Comparison of ENCODE assay signal across 18 cellular contexts in genomic region chr2:105447476-105447875, GRCh38. TPM values are rescaled to one million over a fixed set of nuclear protein-coding genes. Genes with fewer than 3 reads are reported as not detected.
DNase-seq lines count a peak whose midpoint lies in the region; FAIRE-seq and TF ChIP-seq lines count a peak whose summit lies in the region.
"Had no signal": no experiment of that assay in that cellular context is flagged by ENCODE, and none has a peak within 500 bp of the region (broad histone marks: within the 10 kb centered on the region; RNA-seq: fewer than 3 reads in every experiment).

No MANE protein-coding gene starts in this region.

- no peaks in the 10 kb centered on the region for H3K9me3 Mint-ChIP-seq in astrocyte (ENCODE audit: unreplicated experiment)
- H3K9me3 Mint-ChIP-seq: H9 had no signal

- peak; percentile 18 for DNase-seq in ELR (ENCODE audit: low read depth)
- peak; percentile 84 for DNase-seq in astrocyte (ENCODE audit: low read depth)
- peak; percentile 56 for DNase-seq in kidney epithelial cell (ENCODE audit: low read depth)
- peak; percentile 67 for DNase-seq in urothelium cell line (ENCODE audit: low spot score)
- no peak for DNase-seq in medulla oblongata (ENCODE audit: extremely low spot score)
- no peak for DNase-seq in erythroblast (lab: John Stamatoyannopoulos, UW)
- no peak for DNase-seq in NCI-H2029 (lab: John Stamatoyannopoulos, UW)
- DNase-seq: CD4-positive, alpha-beta memory T cell; H9; MM.1S; NCI-H1105 treated with DMSO at 0.1 percent for 48 hours; NCI-H187; NCI-H2171 treated with DMSO at 0.1 percent for 48 hours; NCI-H82; SJCRH30 had no signal

- peaks cover 1% of the 10 kb centered on the region for H3K36me3 Mint-ChIP-seq in astrocyte (ENCODE audit: low read depth, unreplicated experiment)
- H3K36me3 Mint-ChIP-seq: CD4-positive, alpha-beta memory T cell had no signal

- TF ChIP-seq CTCF in astrocyte (IDR thresholded peaks at IDR 0.05; ENCODE audit: insufficient read depth, low read depth, low read length) (no peak), kidney epithelial cell (IDR thresholded peaks at IDR 0.05; ENCODE audit: insufficient read depth, low read length, poor library complexity, severe bottlenecking) (no peak)

- no peaks in the 10 kb centered on the region for H3K27me3 Mint-ChIP-seq in astrocyte (ENCODE audit: low read depth, unreplicated experiment)

- no peak overlapping the region for H3K4me3 Mint-ChIP-seq in astrocyte (ENCODE audit: unreplicated experiment)
- H3K4me3 Mint-ChIP-seq: B cell; CD4-positive, alpha-beta memory T cell; H9 had no signal

- peaks cover 2% of the 10 kb centered on the region for H3K27me3 ChIP-seq in astrocyte (ENCODE audit: insufficient read depth, low read length)
- no peaks in the 10 kb centered on the region for H3K27me3 ChIP-seq in kidney epithelial cell (ENCODE audit: control insufficient read depth, insufficient read depth, low read length)
- H3K27me3 ChIP-seq: SJCRH30 had no signal

- no peak for TF ChIP-seq POLR2A in erythroblast (IDR thresholded peaks at IDR 0.05; ENCODE audit: low read length)

- H3K4me1 ChIP-seq in astrocyte (ENCODE audit: insufficient read depth, low read length), result peaks cover 10% of the 10 kb centered on the region

- FAIRE-seq in astrocyte (lab: Jason Lieb, UNC) (no peak), urothelium cell line (lab: Jason Lieb, UNC) (no peak)
- FAIRE-seq: GM19239, HepG2 had no signal

- H3K4me3 ChIP-seq in astrocyte (ENCODE audit: insufficient read depth, low read depth, low read length) (no peak overlapping the region), kidney epithelial cell (ENCODE audit: low read depth, low read length) (no peak overlapping the region)
- H3K4me3 ChIP-seq: SJCRH30 had no signal

- no peaks in the 10 kb centered on the region for H3K9me3 ChIP-seq in astrocyte (ENCODE audit: insufficient read depth, low read depth, low read length)
- H3K9me3 ChIP-seq: SJCRH30 had no signal

- H4K20me1 ChIP-seq in astrocyte (ENCODE audit: insufficient read depth, low read length), result no peaks in the 10 kb centered on the region

- no peak overlapping the region for H3K27ac ChIP-seq in astrocyte (ENCODE audit: low read depth, low read length)
- H3K27ac ChIP-seq: SJCRH30 had no signal

- H3K36me3 ChIP-seq in astrocyte (ENCODE audit: insufficient read depth, low read length) (no peaks in the 10 kb centered on the region), kidney epithelial cell (ENCODE audit: control insufficient read depth, insufficient read depth, low read length) (no peaks in the 10 kb centered on the region)
- H3K36me3 ChIP-seq: SJCRH30 had no signal

- H2AFZ ChIP-seq in astrocyte (ENCODE audit: low read depth, low read length), result no peak overlapping the region

- peaks cover 22% of the 10 kb centered on the region for H3K4me1 Mint-ChIP-seq in astrocyte (ENCODE audit: low read depth, unreplicated experiment)
- H3K4me1 Mint-ChIP-seq: B cell; CD4-positive, alpha-beta memory T cell had no signal

- no peaks in the 10 kb centered on the region for H3K79me2 ChIP-seq in astrocyte (ENCODE audit: insufficient read depth, low read length)

- no peak overlapping the region for H3K9ac ChIP-seq in astrocyte (ENCODE audit: low read length)

- peak overlapping the region; percentile 20 for H3K4me2 ChIP-seq in astrocyte (ENCODE audit: low read length)

- H3K27ac Mint-ChIP-seq in astrocyte (ENCODE audit: unreplicated experiment), result peak overlapping the region; percentile 20
- H3K27ac Mint-ChIP-seq: B cell; CD4-positive, alpha-beta memory T cell had no signal

RNA-seq across cellular contexts. Expression of gene FHL2, which starts 48.6 kb away (rescaled TPM):
- 104 and 115 TPM in 2 replicates for total RNA-seq in astrocyte
- total RNA-seq in kidney epithelial cell, result 260 and 265 TPM in 2 replicates
- total RNA-seq: B cell had no signal

Comparison
In these comparisons a context has a peak if more than half of its experiments do, and no peak if none do; other contexts are left out.
1. DNase-seq: peak in ELR (single experiment), astrocyte (single experiment), kidney epithelial cell (single experiment) and urothelium cell line (single experiment); none in medulla oblongata (single experiment), erythroblast (0 of 2) and NCI-H2029 (single experiment).